Comparison of ENCODE assay signal across 23 cellular contexts in genomic region chr13:27969866-27970229, GRCh38. TPM values are rescaled to one million over a fixed set of nuclear protein-coding genes. Genes with fewer than 3 reads are reported as not detected.
DNase-seq lines count a peak whose midpoint lies in the region; ATAC-seq and TF ChIP-seq lines count a peak whose summit lies in the region.
"Had no signal": no experiment of that assay in that cellular context is flagged by ENCODE, and none has a peak within 500 bp of the region (broad histone marks: within the 10 kb centered on the region; RNA-seq: fewer than 3 reads in every experiment).

No MANE protein-coding gene starts in this region.

- no peak overlapping the region for H3K4me3 Mint-ChIP-seq in T-helper 1 cell treated with Interleukin-12 subunit alpha and Interleukin-12 subunit beta and Interleukin-4 antibody, amounts not matched to agents 30 μg/mL and 1 μg/mL, for 36 hours
- peak overlapping the region; percentile 35 for H3K4me3 Mint-ChIP-seq in glutamatergic neuron (ENCODE audit: unreplicated experiment)
- H3K4me3 Mint-ChIP-seq: central memory CD8-positive, alpha-beta T cell; natural killer cell had no signal

- peaks cover 100% of the 10 kb centered on the region for H3K27me3 ChIP-seq in HUES6 (ENCODE audit: control insufficient read depth, insufficient read depth, low read length)
- peaks cover 29% of the 10 kb centered on the region for H3K27me3 ChIP-seq in rectal smooth muscle tissue (ENCODE audit: control insufficient read depth, insufficient read depth, low read length)

- no peak for ATAC-seq in HG02981 (IDR thresholded peaks at IDR 0.05; ENCODE audit: unreplicated experiment)
- ATAC-seq: activated naive CD4-positive, alpha-beta T cell treated with anti-CD3 and anti-CD28 coated beads, Interleukin-2, amount 50 U/mL, for 72 hours; HepG2; natural killer cell; sciatic nerve; stimulated activated naive CD8-positive, alpha-beta T cell treated with anti-CD3 and anti-CD28 coated beads, Interleukin-15, amount 100 ng/mL, for 72 hours had no signal

- H3K27me3 Mint-ChIP-seq in T-helper 1 cell treated with Interleukin-12 subunit alpha and Interleukin-12 subunit beta and Interleukin-4 antibody, amounts not matched to agents 30 μg/mL and 1 μg/mL, for 36 hours (ENCODE audit: low read depth) = peaks cover 86% of the 10 kb centered on the region
- peaks cover 45% of the 10 kb centered on the region for H3K27me3 Mint-ChIP-seq in glutamatergic neuron (ENCODE audit: unreplicated experiment)

- no peaks in the 10 kb centered on the region for H3K9me3 ChIP-seq in HUES6 (ENCODE audit: control insufficient read depth, insufficient read depth, low read depth, low read length)
- H3K9me3 ChIP-seq: thyroid gland had no signal

- peak overlapping the region; percentile 2 for H3K27ac Mint-ChIP-seq in T-helper 1 cell treated with Interleukin-12 subunit alpha and Interleukin-12 subunit beta and Interleukin-4 antibody, amounts not matched to agents 30 μg/mL and 1 μg/mL, for 36 hours
- no peak overlapping the region for H3K27ac Mint-ChIP-seq in glutamatergic neuron (ENCODE audit: unreplicated experiment)
- H3K27ac Mint-ChIP-seq: activated B cell treated with CpG ODN at 0.5 μM for 24 hours; CD4-positive, alpha-beta memory T cell; natural killer cell had no signal

- TF ChIP-seq CTCF in glutamatergic neuron (IDR thresholded peaks at IDR 0.05; ENCODE audit: partially characterized antibody, unreplicated experiment) = no peak

- intact Hi-C loops in head of caudate nucleus (cut with DNase I) = no loop called here

- no peaks in the 10 kb centered on the region for H3K36me3 ChIP-seq in HUES6 (ENCODE audit: control insufficient read depth, insufficient read depth, low read length)
- H3K36me3 ChIP-seq in rectal smooth muscle tissue (ENCODE audit: control insufficient read depth, insufficient read depth, low read length) = no peaks in the 10 kb centered on the region
- H3K36me3 ChIP-seq: thyroid gland had no signal

- H3K4me1 Mint-ChIP-seq in T-helper 1 cell treated with Interleukin-12 subunit alpha and Interleukin-12 subunit beta and Interleukin-4 antibody, amounts not matched to agents 30 μg/mL and 1 μg/mL, for 36 hours (ENCODE audit: low read depth) = peaks cover 5% of the 10 kb centered on the region
- H3K4me1 Mint-ChIP-seq in glutamatergic neuron (ENCODE audit: low read depth, unreplicated experiment) = peaks cover 19% of the 10 kb centered on the region

- no peak for DNase-seq in T-helper 1 cell
- DNase-seq in glutamatergic neuron = no peak
- no peak for DNase-seq in activated CD4-positive, CD25-positive, alpha-beta regulatory T cell (lab: John Stamatoyannopoulos, UW)
- DNase-seq in head of caudate nucleus = no peak
- DNase-seq: activated B cell treated with CpG ODN at 0.5 μM for 24 hours; CD4-positive, alpha-beta memory T cell; dorsolateral prefrontal cortex; natural killer cell; stimulated activated CD4-positive, alpha-beta T cell treated with anti-CD3 and anti-CD28 coated beads, Interleukin-15, amount 100 ng/mL, for 24 hours; stimulated activated naive CD8-positive, alpha-beta T cell treated with anti-CD3 and anti-CD28 coated beads, Interleukin-15, amount 100 ng/mL, for 72 hours; T-helper 9 cell; thyroid gland had no signal

- no peak overlapping the region for H3K27ac ChIP-seq in HUES6 (ENCODE audit: low read depth, low read length)
- H3K27ac ChIP-seq in rectal smooth muscle tissue (ENCODE audit: low read depth, low read length) = no peak overlapping the region
- H3K27ac ChIP-seq: 22Rv1, dorsolateral prefrontal cortex, HL-60, parathyroid adenoma, thyroid gland had no signal

- peak overlapping the region; percentile 52 for H3K9ac ChIP-seq in HUES6 (ENCODE audit: low read length)
- no peak overlapping the region for H3K9ac ChIP-seq in rectal smooth muscle tissue (ENCODE audit: low read length)
- H3K9ac ChIP-seq: parathyroid adenoma had no signal

- peaks cover 66% of the 10 kb centered on the region for H3K4me1 ChIP-seq in HUES6 (ENCODE audit: control insufficient read depth, insufficient read depth, low read length)
- no peaks in the 10 kb centered on the region for H3K4me1 ChIP-seq in rectal smooth muscle tissue (ENCODE audit: control insufficient read depth, insufficient read depth, low read length)
- H3K4me1 ChIP-seq: parathyroid adenoma had no signal

- H3K36me3 Mint-ChIP-seq in T-helper 1 cell treated with Interleukin-12 subunit alpha and Interleukin-12 subunit beta and Interleukin-4 antibody, amounts not matched to agents 30 μg/mL and 1 μg/mL, for 36 hours (ENCODE audit: low read depth) = no peaks in the 10 kb centered on the region
- H3K36me3 Mint-ChIP-seq in glutamatergic neuron (ENCODE audit: unreplicated experiment) = no peaks in the 10 kb centered on the region
- H3K36me3 Mint-ChIP-seq: CD4-positive, alpha-beta memory T cell; natural killer cell had no signal

- peak overlapping the region; percentile 80; the same call in 1 of the 2 replicates for H3K4me3 ChIP-seq in HUES6 (ENCODE audit: low read depth, low read length)
- H3K4me3 ChIP-seq in rectal smooth muscle tissue (ENCODE audit: low read length) = peak overlapping the region; percentile 25
- H3K4me3 ChIP-seq: dorsolateral prefrontal cortex, thyroid gland had no signal

- no peaks in the 10 kb centered on the region for H3K9me3 Mint-ChIP-seq in T-helper 1 cell treated with Interleukin-12 subunit alpha and Interleukin-12 subunit beta and Interleukin-4 antibody, amounts not matched to agents 30 μg/mL and 1 μg/mL, for 36 hours
- H3K9me3 Mint-ChIP-seq in glutamatergic neuron (ENCODE audit: unreplicated experiment) = peaks cover 27% of the 10 kb centered on the region
- H3K9me3 Mint-ChIP-seq: activated B cell treated with CpG ODN at 0.5 μM for 24 hours; activated naive CD4-positive, alpha-beta T cell treated with anti-CD3 and anti-CD28 coated beads, Interleukin-2, amount 50 U/mL, for 72 hours; central memory CD8-positive, alpha-beta T cell; natural killer cell; stimulated activated naive CD8-positive, alpha-beta T cell treated with anti-CD3 and anti-CD28 coated beads, Interleukin-15, amount 100 ng/mL, for 72 hours had no signal

RNA-seq across cellular contexts. Expression of gene CDX2, which starts 0.7 kb away (rescaled TPM):
- 1.1 TPM for total RNA-seq in glutamatergic neuron (ENCODE audit: unreplicated experiment)
- total RNA-seq: activated B cell treated with CpG ODN at 0.5 μM for 24 hours; activated naive CD4-positive, alpha-beta T cell treated with anti-CD3 and anti-CD28 coated beads, Interleukin-2, amount 50 U/mL, for 72 hours; CD4-positive, alpha-beta memory T cell; natural killer cell; sciatic nerve; thyroid gland had no signal

RNA-seq across cellular contexts. Expression of gene URAD, which starts 18.6 kb away (rescaled TPM):
- not detected for total RNA-seq in glutamatergic neuron (ENCODE audit: unreplicated experiment)
- total RNA-seq: activated B cell treated with CpG ODN at 0.5 μM for 24 hours; activated naive CD4-positive, alpha-beta T cell treated with anti-CD3 and anti-CD28 coated beads, Interleukin-2, amount 50 U/mL, for 72 hours; CD4-positive, alpha-beta memory T cell; HepG2; natural killer cell; sciatic nerve; thyroid gland had no signal

RNA-seq across cellular contexts. Expression of gene PDX1, which starts 50.0 kb away (rescaled TPM):
- not detected for total RNA-seq in glutamatergic neuron (ENCODE audit: unreplicated experiment)
- total RNA-seq: activated B cell treated with CpG ODN at 0.5 μM for 24 hours; activated naive CD4-positive, alpha-beta T cell treated with anti-CD3 and anti-CD28 coated beads, Interleukin-2, amount 50 U/mL, for 72 hours; CD4-positive, alpha-beta memory T cell; dorsolateral prefrontal cortex; natural killer cell; sciatic nerve; thyroid gland had no signal
